In genomic region chr13:30759748-30760147, GRCh38 we compare ENCODE assay signal across 27 cellular contexts. TPM values are rescaled to one million over a fixed set of nuclear protein-coding genes. Genes with fewer than 3 reads are reported as not detected.
DNase-seq lines count a peak whose midpoint lies in the region; ATAC-seq and TF ChIP-seq lines count a peak whose summit lies in the region.
"Had no signal": no experiment of that assay in that cellular context is flagged by ENCODE, and none has a peak within 500 bp of the region (broad histone marks: within the 10 kb centered on the region; RNA-seq: fewer than 3 reads in every experiment).

No MANE protein-coding gene starts in this region.

- H3K4me3 ChIP-seq in choroid plexus epithelial cell (ENCODE audit: low read depth, low read length) (no peak overlapping the region), esophagus squamous epithelium (no peak overlapping the region)
- H3K4me3 ChIP-seq: GM23338, K562, PC-9, SJSA1 had no signal

- no peak overlapping the region for H3K27ac ChIP-seq in esophagus squamous epithelium
- H3K27ac ChIP-seq: PC-9, SJSA1 had no signal

- peak overlapping the region; percentile 6 for H3K27ac Mint-ChIP-seq in stimulated activated effector memory CD8-positive, alpha-beta T cell treated with anti-CD3 and anti-CD28 coated beads, Interleukin-12 subunit alpha, Interleukin-12 subunit beta, amount 100 ng/mL, for 72 hours
- H3K27ac Mint-ChIP-seq: GM23338, H9 had no signal

- ATAC-seq in stimulated activated effector memory CD8-positive, alpha-beta T cell treated with anti-CD3 and anti-CD28 coated beads, Interleukin-12 subunit alpha, Interleukin-12 subunit beta, amount 100 ng/mL, for 72 hours: no peak
- no peak for ATAC-seq in GM21360 (IDR thresholded peaks at IDR 0.05; ENCODE audit: unreplicated experiment)
- ATAC-seq: GM23338, HepG2, K562, Right ventricle myocardium inferior had no signal

- peak; percentile 62 for DNase-seq in EH (ENCODE audit: low read depth)
- peak; percentile 6 for DNase-seq in NCI-H226
- peak; percentile 50 for DNase-seq in choroid plexus epithelial cell (ENCODE audit: low read depth)
- DNase-seq in stimulated activated effector memory CD8-positive, alpha-beta T cell treated with anti-CD3 and anti-CD28 coated beads, Interleukin-12 subunit alpha, Interleukin-12 subunit beta, amount 100 ng/mL, for 72 hours (ENCODE audit: low spot score in 2 of 2): no peak
- no peak for DNase-seq in stimulated activated naive CD4-positive, alpha-beta T cell treated with Interleukin-2 at 50 U/mL for 16 hours (lab: John Stamatoyannopoulos, UW)
- no peak for DNase-seq in esophagus squamous epithelium (lab: John Stamatoyannopoulos, UW)
- DNase-seq: C1 segment of cervical spinal cord; CD8-positive, alpha-beta memory T cell; DMS 273 treated with DMSO at 0.1 percent for 48 hours; DMS79; H9; Kasumi-1; MV-4-11; NCI-H1105 treated with DMSO at 0.1 percent for 48 hours; NCI-H146; NCI-H1930; NCI-H2107; NCI-H446 treated with DMSO at 0.1 percent for 48 hours; NCI-H526; PC-9 had no signal

- H3K4me1 Mint-ChIP-seq in stimulated activated effector memory CD8-positive, alpha-beta T cell treated with anti-CD3 and anti-CD28 coated beads, Interleukin-12 subunit alpha, Interleukin-12 subunit beta, amount 100 ng/mL, for 72 hours: peaks cover 6% of the 10 kb centered on the region

- no peak overlapping the region for H3K4me3 Mint-ChIP-seq in stimulated activated effector memory CD8-positive, alpha-beta T cell treated with anti-CD3 and anti-CD28 coated beads, Interleukin-12 subunit alpha, Interleukin-12 subunit beta, amount 100 ng/mL, for 72 hours
- H3K4me3 Mint-ChIP-seq: CD8-positive, alpha-beta memory T cell; GM23338; H9 had no signal

- TF ChIP-seq CTCF in choroid plexus epithelial cell (conservative IDR thresholded peaks at IDR 0.05; ENCODE audit: low read depth, low read length) (no peak), esophagus squamous epithelium (IDR thresholded peaks at IDR 0.05) (no peak)

- H3K9me3 ChIP-seq in esophagus squamous epithelium: no peaks in the 10 kb centered on the region
- H3K9me3 ChIP-seq: SJSA1 had no signal

- H3K9me3 Mint-ChIP-seq in stimulated activated effector memory CD8-positive, alpha-beta T cell treated with anti-CD3 and anti-CD28 coated beads, Interleukin-12 subunit alpha, Interleukin-12 subunit beta, amount 100 ng/mL, for 72 hours: no peaks in the 10 kb centered on the region
- H3K9me3 Mint-ChIP-seq: CD8-positive, alpha-beta memory T cell; GM23338; H9 had no signal

- peaks cover 0 to 14% (median 0%) of the 10 kb centered on the region in 4 donors for H3K27me3 ChIP-seq in esophagus squamous epithelium
- H3K27me3 ChIP-seq: SJSA1 had no signal

- H3K4me1 ChIP-seq in esophagus squamous epithelium: no peaks in the 10 kb centered on the region

- H3K36me3 Mint-ChIP-seq in stimulated activated effector memory CD8-positive, alpha-beta T cell treated with anti-CD3 and anti-CD28 coated beads, Interleukin-12 subunit alpha, Interleukin-12 subunit beta, amount 100 ng/mL, for 72 hours: peaks cover 55% of the 10 kb centered on the region

- 86 to 100% methylated on average over 3 of the region's 3 CpGs for WGBS in esophagus squamous epithelium, 2 donors

- no peaks in the 10 kb centered on the region for H3K36me3 ChIP-seq in esophagus squamous epithelium
- H3K36me3 ChIP-seq: SJSA1 had no signal

- TF ChIP-seq POLR2A in esophagus squamous epithelium (IDR thresholded peaks at IDR 0.05): no peak

- intact Hi-C loops in esophagus squamous epithelium (cut with DNase I): no loop called here

RNA-seq across cellular contexts. Expression of gene ALOX5AP, which starts 24.4 kb away (rescaled TPM):
- 10 to 100 TPM in 2 of 4 donors, 1 to 10 TPM in 2; 4.7 to 21.5 (median 12.7) TPM for total RNA-seq in esophagus squamous epithelium
- total RNA-seq: A172, GM23338, H9, PC-9 had no signal

Comparison
In these comparisons a context has a peak if more than half of its experiments do, and no peak if none do; other contexts are left out.
1. DNase-seq: peak in EH (single experiment), NCI-H226 (single experiment) and choroid plexus epithelial cell (single experiment); none in stimulated activated effector memory CD8-positive, alpha-beta T cell treated with anti-CD3 and anti-CD28 coated beads, Interleukin-12 subunit alpha, Interleukin-12 subunit beta, amount 100 ng/mL, for 72 hours (0 of 2), stimulated activated naive CD4-positive, alpha-beta T cell treated with Interleukin-2 at 50 U/mL for 16 hours (single experiment) and esophagus squamous epithelium (single experiment).